In the genomic region with DNA sequence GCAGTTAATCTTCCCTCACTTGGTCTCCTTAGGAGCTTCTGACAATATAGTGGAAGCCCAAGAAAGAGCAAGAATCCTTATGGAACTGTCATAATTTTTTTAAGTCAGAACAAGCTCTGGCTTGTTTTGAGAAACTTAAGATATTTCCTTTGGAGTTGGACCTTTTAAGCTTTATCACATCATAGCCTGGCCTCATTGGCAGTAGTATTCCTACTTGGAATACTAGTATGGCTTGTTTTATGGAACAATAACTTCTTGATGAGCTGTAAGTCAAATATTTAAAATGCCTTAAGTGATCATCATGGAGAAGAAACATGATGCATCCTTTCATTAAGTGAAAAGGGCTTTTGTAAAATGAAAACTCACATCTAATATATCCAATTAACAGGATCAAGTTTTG, we compare ENCODE assay signal across 1 cellular context.
TF ChIP-seq lines count a peak whose summit lies in the region.

No MANE protein-coding gene starts in this region.

TF ChIP-seq in WTC11, 78 proteins besides CTCF, POLR2A, EP300 and RAD21 (continued from another document):
- TF ChIP-seq, protein P1, sequence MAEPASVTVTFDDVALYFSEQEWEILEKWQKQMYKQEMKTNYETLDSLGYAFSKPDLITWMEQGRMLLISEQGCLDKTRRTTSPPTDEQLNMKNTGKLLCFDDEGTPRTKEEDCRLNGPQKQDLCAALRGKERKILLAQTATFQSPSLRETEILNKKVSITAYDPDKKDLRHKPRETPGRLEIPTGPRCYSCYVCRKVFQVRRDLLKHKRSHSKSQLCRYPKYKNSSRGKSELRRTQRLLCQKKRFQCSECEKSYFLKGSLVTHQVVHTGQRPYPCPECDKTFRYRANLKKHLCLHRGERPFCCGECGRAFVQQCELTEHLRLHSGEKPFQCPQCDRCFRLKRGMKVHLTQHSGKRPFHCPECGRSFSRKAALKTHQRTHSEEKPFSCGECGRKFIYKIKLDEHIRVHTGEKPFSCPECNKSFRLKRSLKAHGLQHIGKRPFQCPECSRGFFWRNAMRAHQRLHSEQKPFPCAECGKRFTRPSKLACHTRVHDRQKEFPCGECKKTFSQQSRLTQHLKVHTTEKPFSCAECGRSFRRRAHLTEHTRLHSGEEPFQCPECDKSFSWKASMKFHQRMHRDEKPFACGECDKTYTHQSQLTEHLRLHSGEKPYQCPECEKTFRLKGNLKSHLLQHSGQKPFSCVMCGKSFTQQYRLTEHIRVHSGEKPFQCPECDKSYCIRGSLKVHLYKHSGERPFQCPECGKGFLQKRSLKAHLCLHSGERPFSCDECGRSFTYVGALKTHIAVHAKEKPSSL (CRISPR knock-in tag; conservative IDR thresholded peaks at IDR 0.05) = no peak
- TF ChIP-seq, protein P2, sequence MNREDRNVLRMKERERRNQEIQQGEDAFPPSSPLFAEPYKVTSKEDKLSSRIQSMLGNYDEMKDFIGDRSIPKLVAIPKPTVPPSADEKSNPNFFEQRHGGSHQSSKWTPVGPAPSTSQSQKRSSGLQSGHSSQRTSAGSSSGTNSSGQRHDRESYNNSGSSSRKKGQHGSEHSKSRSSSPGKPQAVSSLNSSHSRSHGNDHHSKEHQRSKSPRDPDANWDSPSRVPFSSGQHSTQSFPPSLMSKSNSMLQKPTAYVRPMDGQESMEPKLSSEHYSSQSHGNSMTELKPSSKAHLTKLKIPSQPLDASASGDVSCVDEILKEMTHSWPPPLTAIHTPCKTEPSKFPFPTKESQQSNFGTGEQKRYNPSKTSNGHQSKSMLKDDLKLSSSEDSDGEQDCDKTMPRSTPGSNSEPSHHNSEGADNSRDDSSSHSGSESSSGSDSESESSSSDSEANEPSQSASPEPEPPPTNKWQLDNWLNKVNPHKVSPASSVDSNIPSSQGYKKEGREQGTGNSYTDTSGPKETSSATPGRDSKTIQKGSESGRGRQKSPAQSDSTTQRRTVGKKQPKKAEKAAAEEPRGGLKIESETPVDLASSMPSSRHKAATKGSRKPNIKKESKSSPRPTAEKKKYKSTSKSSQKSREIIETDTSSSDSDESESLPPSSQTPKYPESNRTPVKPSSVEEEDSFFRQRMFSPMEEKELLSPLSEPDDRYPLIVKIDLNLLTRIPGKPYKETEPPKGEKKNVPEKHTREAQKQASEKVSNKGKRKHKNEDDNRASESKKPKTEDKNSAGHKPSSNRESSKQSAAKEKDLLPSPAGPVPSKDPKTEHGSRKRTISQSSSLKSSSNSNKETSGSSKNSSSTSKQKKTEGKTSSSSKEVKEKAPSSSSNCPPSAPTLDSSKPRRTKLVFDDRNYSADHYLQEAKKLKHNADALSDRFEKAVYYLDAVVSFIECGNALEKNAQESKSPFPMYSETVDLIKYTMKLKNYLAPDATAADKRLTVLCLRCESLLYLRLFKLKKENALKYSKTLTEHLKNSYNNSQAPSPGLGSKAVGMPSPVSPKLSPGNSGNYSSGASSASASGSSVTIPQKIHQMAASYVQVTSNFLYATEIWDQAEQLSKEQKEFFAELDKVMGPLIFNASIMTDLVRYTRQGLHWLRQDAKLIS (CRISPR knock-in tag; IDR thresholded peaks at IDR 0.05; ENCODE audit: borderline replicate concordance) = no peak
- TF ChIP-seq, protein P3, sequence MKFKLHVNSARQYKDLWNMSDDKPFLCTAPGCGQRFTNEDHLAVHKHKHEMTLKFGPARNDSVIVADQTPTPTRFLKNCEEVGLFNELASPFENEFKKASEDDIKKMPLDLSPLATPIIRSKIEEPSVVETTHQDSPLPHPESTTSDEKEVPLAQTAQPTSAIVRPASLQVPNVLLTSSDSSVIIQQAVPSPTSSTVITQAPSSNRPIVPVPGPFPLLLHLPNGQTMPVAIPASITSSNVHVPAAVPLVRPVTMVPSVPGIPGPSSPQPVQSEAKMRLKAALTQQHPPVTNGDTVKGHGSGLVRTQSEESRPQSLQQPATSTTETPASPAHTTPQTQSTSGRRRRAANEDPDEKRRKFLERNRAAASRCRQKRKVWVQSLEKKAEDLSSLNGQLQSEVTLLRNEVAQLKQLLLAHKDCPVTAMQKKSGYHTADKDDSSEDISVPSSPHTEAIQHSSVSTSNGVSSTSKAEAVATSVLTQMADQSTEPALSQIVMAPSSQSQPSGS (CRISPR knock-in tag; IDR thresholded peaks at IDR 0.05; ENCODE audit: borderline replicate concordance, low read depth) = no peak
- TF ChIP-seq, protein P4, sequence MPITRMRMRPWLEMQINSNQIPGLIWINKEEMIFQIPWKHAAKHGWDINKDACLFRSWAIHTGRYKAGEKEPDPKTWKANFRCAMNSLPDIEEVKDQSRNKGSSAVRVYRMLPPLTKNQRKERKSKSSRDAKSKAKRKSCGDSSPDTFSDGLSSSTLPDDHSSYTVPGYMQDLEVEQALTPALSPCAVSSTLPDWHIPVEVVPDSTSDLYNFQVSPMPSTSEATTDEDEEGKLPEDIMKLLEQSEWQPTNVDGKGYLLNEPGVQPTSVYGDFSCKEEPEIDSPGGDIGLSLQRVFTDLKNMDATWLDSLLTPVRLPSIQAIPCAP (CRISPR knock-in tag; IDR thresholded peaks at IDR 0.05) = no peak
- no peak for TF ChIP-seq ZBTB21 (CRISPR knock-in tag; IDR thresholded peaks at IDR 0.05; ENCODE audit: borderline replicate concordance)
- TF ChIP-seq ZNF232 (CRISPR knock-in tag; IDR thresholded peaks at IDR 0.05) = no peak
- TF ChIP-seq NFE2L1 (CRISPR knock-in tag; IDR thresholded peaks at IDR 0.05) = no peak
- TF ChIP-seq TEAD4 (CRISPR knock-in tag; IDR thresholded peaks at IDR 0.05) = no peak
- TF ChIP-seq, protein P5, sequence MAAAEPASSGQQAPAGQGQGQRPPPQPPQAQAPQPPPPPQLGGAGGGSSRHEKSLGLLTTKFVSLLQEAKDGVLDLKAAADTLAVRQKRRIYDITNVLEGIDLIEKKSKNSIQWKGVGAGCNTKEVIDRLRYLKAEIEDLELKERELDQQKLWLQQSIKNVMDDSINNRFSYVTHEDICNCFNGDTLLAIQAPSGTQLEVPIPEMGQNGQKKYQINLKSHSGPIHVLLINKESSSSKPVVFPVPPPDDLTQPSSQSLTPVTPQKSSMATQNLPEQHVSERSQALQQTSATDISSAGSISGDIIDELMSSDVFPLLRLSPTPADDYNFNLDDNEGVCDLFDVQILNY (CRISPR knock-in tag; IDR thresholded peaks at IDR 0.05) = no peak
- no peak for TF ChIP-seq TP53 (CRISPR knock-in tag; IDR thresholded peaks at IDR 0.05)
- no peak for TF ChIP-seq EMX1 (CRISPR knock-in tag; IDR thresholded peaks at IDR 0.05)
